8 cellular contexts compared by ENCODE assay signal in genomic region chr15:66387176-66388056, GRCh38. TPM values are rescaled to one million over a fixed set of nuclear protein-coding genes. Genes with fewer than 3 reads are reported as not detected.
DNase-seq lines count a peak whose midpoint lies in the region; ATAC-seq, FAIRE-seq and TF ChIP-seq lines count a peak whose summit lies in the region.

No MANE protein-coding gene starts in this region.

- peak overlapping the region; percentile 74 for H3K9ac ChIP-seq in kidney (ENCODE audit: low read length in 2 of 2)

- ATAC-seq in GM21381 (IDR thresholded peaks at IDR 0.05; ENCODE audit: unreplicated experiment), result peak; percentile 18
- ATAC-seq in GM18858 (IDR thresholded peaks at IDR 0.05; ENCODE audit: unreplicated experiment), result no peak

- peak overlapping the region; percentile 75 for H3K4me3 ChIP-seq in bronchial epithelial cell (ENCODE audit: low read depth, low read length)
- H3K4me3 ChIP-seq in kidney (ENCODE audit: low read length in 2 of 2), result peak overlapping the region; percentile 68 to 81

- H3K27ac ChIP-seq in KOPT-K1 (ENCODE audit: low read depth, low read length, poor library complexity, severe bottlenecking) (peak overlapping the region; percentile 61), kidney (ENCODE audit: low read depth in 2 of 2, low read length in 2 of 2) (peak overlapping the region; percentile 68 to 73)

- TF ChIP-seq CTCF in bronchial epithelial cell (IDR thresholded peaks at IDR 0.05; ENCODE audit: insufficient read depth, low read length, severe bottlenecking) (peak; percentile 56), kidney (IDR thresholded peaks at IDR 0.05; ENCODE audit: borderline replicate concordance, extremely low read depth, insufficient read depth) (peak; percentile 47)

- FAIRE-seq in bronchial epithelial cell (lab: Jason Lieb, UNC), result no peak
- no peak for FAIRE-seq in kidney (lab: Jason Lieb, UNC)

- H3K36me3 ChIP-seq in KOPT-K1 (ENCODE audit: insufficient read depth, low read length), result no peaks in the 10 kb centered on the region; the same call in 1 of the 2 replicates
- no peaks in the 10 kb centered on the region for H3K36me3 ChIP-seq in bronchial epithelial cell (ENCODE audit: control insufficient read depth, insufficient read depth, low read length)
- no peaks in the 10 kb centered on the region for H3K36me3 ChIP-seq in kidney (ENCODE audit: control insufficient read depth in 1 of 2, insufficient read depth in 2 of 2, low read length in 2 of 2)

- intact Hi-C loops in kidney (cut with DNase I), result no loop called here

- H3K9me3 ChIP-seq in KOPT-K1 (ENCODE audit: insufficient read depth, low read length, poor library complexity, severe bottlenecking), result no peaks in the 10 kb centered on the region
- H3K9me3 ChIP-seq in kidney (ENCODE audit: control insufficient read depth in 1 of 2, low read length in 2 of 2), result no peaks in the 10 kb centered on the region

- no peaks in the 10 kb centered on the region for H3K27me3 ChIP-seq in bronchial epithelial cell (ENCODE audit: control insufficient read depth, insufficient read depth, low read length)

- peaks cover 6 to 12% of the 10 kb centered on the region in 2 donors for H3K4me1 ChIP-seq in kidney (ENCODE audit: control insufficient read depth in 1 of 2, insufficient read depth in 1 of 2, low read depth in 1 of 2, low read length in 2 of 2)

- DNase-seq in COLO668 (lab: John Stamatoyannopoulos, UW; ENCODE audit: unreplicated experiment), result peak; percentile 67
- DNase-seq in activated CD4-positive, CD25-positive, alpha-beta regulatory T cell (lab: John Stamatoyannopoulos, UW), result peak; percentile 37 to 63 (median 50)
- peak; percentile 73 for DNase-seq in bronchial epithelial cell (ENCODE audit: low read depth)
- peak; percentile 88 for DNase-seq in kidney
- peak; percentile 90 for DNase-seq in stimulated activated CD4-positive, alpha-beta T cell treated with anti-CD3 and anti-CD28 coated beads, Interleukin-15, amount 100 ng/mL, for 24 hours

RNA-seq across cellular contexts. Expression of gene MAP2K1, which starts 0.7 kb away (rescaled TPM):
- total RNA-seq in bronchial epithelial cell (57.7 and 70.0 TPM in 2 replicates), kidney (49.4 TPM)
- polyA plus RNA-seq in kidney (ENCODE audit: insufficient read depth, low read depth, low replicate concordance), result 33.1 TPM

RNA-seq across cellular contexts. Expression of gene TIPIN, which starts 30.9 kb away (rescaled TPM):
- 10.5 and 17.8 TPM in 2 replicates for total RNA-seq in bronchial epithelial cell
- total RNA-seq in kidney, result 7.5 TPM
- 4.3 TPM for polyA plus RNA-seq in kidney (ENCODE audit: insufficient read depth, low read depth, low replicate concordance)
